In the genomic region with DNA sequence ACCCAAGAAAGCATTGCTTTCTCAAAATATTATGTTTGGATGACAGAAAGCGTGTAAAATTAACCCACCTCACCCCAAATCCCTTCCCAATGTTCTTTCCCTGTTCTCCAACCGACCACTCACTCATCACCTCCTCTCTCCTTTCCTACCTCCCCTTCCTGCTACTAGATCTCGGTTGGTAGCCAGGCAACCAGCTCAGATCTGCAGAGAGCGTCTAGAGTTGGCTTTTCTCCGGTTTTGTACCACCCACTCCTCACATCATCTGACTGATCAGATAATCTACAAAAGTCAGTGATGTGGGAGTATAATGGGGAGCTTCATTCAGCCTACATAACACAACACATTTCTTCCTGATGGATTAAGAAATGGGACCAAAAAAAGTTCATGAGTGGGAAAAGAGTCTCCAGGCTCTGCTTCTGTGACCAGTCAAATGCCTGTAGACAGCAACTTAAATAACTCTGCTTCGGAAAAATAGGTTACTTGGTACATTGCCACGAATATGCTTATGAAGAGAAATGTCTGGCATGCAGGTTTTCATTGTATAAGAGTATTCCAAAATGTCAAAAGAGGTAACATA, we compare ENCODE assay signal across 21 cellular contexts.
A peak's percentile ranks its signal among the peaks of the same experiment; 100 is the strongest.
DNase-seq lines count a peak whose midpoint lies in the region; ATAC-seq and TF ChIP-seq lines count a peak whose summit lies in the region.
"Had no signal": no experiment of that assay in that cellular context is flagged by ENCODE, and none has a peak within 500 bp of the region (broad histone marks: within the 10 kb centered on the region; RNA-seq: fewer than 3 reads in every experiment).

No MANE protein-coding gene starts in this region.

- no peak overlapping the region for H3K4me3 ChIP-seq in mesendoderm (ENCODE audit: low read length)
- H3K4me3 ChIP-seq in suprapubic skin, result peak overlapping the region; percentile 27
- H3K4me3 ChIP-seq: A549, K562, SK-N-MC had no signal

- H3K23ac ChIP-seq in H9 (ENCODE audit: insufficient read length, low read depth, low read length) (no peak overlapping the region), mesendoderm (ENCODE audit: low read length) (no peak overlapping the region)

- H4K20me1 ChIP-seq in H9 (ENCODE audit: control insufficient read depth, insufficient read depth, insufficient read length), result no peaks in the 10 kb centered on the region

- no peaks in the 10 kb centered on the region for H3K79me1 ChIP-seq in H9 (ENCODE audit: insufficient read depth, low read depth, low read length, poor library complexity, severe bottlenecking)
- H3K79me1 ChIP-seq in mesendoderm (ENCODE audit: low read length), result peaks cover 2% of the 10 kb centered on the region

- no peak overlapping the region for H3K4me2 ChIP-seq in H9 (ENCODE audit: insufficient read depth, insufficient read length, low read length)
- H3K4me2 ChIP-seq in mesendoderm (ENCODE audit: low read length), result no peak overlapping the region
- H3K4me2 ChIP-seq: A549 had no signal

- H2BK20ac ChIP-seq in H9 (ENCODE audit: low read depth, low read length, poor library complexity, severe bottlenecking), result no peak overlapping the region

- H3K18ac ChIP-seq in H9 (ENCODE audit: insufficient read length, low read depth, low read length) (no peak overlapping the region), mesendoderm (ENCODE audit: low read length) (no peak overlapping the region)

- H3K27me3 Mint-ChIP-seq in H9 (ENCODE audit: low read depth), result no peaks in the 10 kb centered on the region
- peaks cover 20% of the 10 kb centered on the region for H3K27me3 Mint-ChIP-seq in activated CD4-positive, alpha-beta T cell treated with anti-CD3 and anti-CD28 coated beads for 36 hours

- H3K4me3 Mint-ChIP-seq in H9, result no peak overlapping the region; a peak in 1 of 5 replicates
- no peak overlapping the region for H3K4me3 Mint-ChIP-seq in activated CD4-positive, alpha-beta T cell treated with anti-CD3 and anti-CD28 coated beads for 36 hours
- H3K4me3 Mint-ChIP-seq: B cell; CD8-positive, alpha-beta T cell had no signal

- H2AK5ac ChIP-seq in H9 (ENCODE audit: insufficient read length, low read length) (no peak overlapping the region), mesendoderm (ENCODE audit: low read length) (no peak overlapping the region)

- H3K4ac ChIP-seq in H9 (ENCODE audit: low read depth, low read length), result no peak overlapping the region
- no peak overlapping the region for H3K4ac ChIP-seq in mesendoderm (ENCODE audit: low read depth, low read length)

- H3K9me3 ChIP-seq in H9 (ENCODE audit: control insufficient read depth, low read depth, low read length) (no peaks in the 10 kb centered on the region), suprapubic skin (no peaks in the 10 kb centered on the region)
- H3K9me3 ChIP-seq: A549 had no signal

- TF ChIP-seq POLR2A in suprapubic skin (IDR thresholded peaks at IDR 0.05), result no peak

- no peak overlapping the region for H2BK15ac ChIP-seq in H9 (ENCODE audit: low read depth, low read length)
- H2BK15ac ChIP-seq in mesendoderm (replicated peaks; ENCODE audit: low read depth), result no peak overlapping the region

- H2BK120ac ChIP-seq in H9 (ENCODE audit: low read depth, low read length, poor library complexity, severe bottlenecking), result no peak overlapping the region
- no peak overlapping the region for H2BK120ac ChIP-seq in mesendoderm (ENCODE audit: low read depth, low read length)

- WGBS in H9 (ENCODE audit: extremely low coverage, insufficient read length, low lambda C conversion rate), result no CpG with 5 or more reads among the region's 7 CpGs
- WGBS in mesendoderm (ENCODE audit: extremely low coverage, insufficient coverage, low lambda C conversion rate), result no CpG with 5 or more reads among the region's 7 CpGs
- whole genome bisulfite sequencing in suprapubic skin, result 65% methylated on average over 7 of the region's 7 CpGs

- peaks cover 3 to 43% (median 18%) of the 10 kb centered on the region in 3 experiments; a peak in 6 of 7 replicates for H3K36me3 Mint-ChIP-seq in H9 (ENCODE audit: insufficient read depth in 1 of 3, low read depth in 3 of 3)
- no peaks in the 10 kb centered on the region for H3K36me3 Mint-ChIP-seq in activated CD4-positive, alpha-beta T cell treated with anti-CD3 and anti-CD28 coated beads for 36 hours (ENCODE audit: low read depth)
- H3K36me3 Mint-ChIP-seq: CD8-positive, alpha-beta T cell had no signal

- H3K56ac ChIP-seq in H9 (ENCODE audit: insufficient read length, low read depth, low read length), result no peak overlapping the region
- no peak overlapping the region for H3K56ac ChIP-seq in mesendoderm (ENCODE audit: low read length)

- H2BK5ac ChIP-seq in H9 (ENCODE audit: insufficient read length, low read length), result no peak overlapping the region
- H2BK5ac ChIP-seq in mesendoderm (ENCODE audit: low read length), result no peak overlapping the region

- H3K27me3 ChIP-seq in H9 (ENCODE audit: insufficient read depth, low read length) (no peaks in the 10 kb centered on the region), mesendoderm (ENCODE audit: insufficient read depth, low read length, poor library complexity) (no peaks in the 10 kb centered on the region), suprapubic skin (no peaks in the 10 kb centered on the region)

- no peak for TF ChIP-seq CTCF in H9 (conservative IDR thresholded peaks at IDR 0.05)
- TF ChIP-seq CTCF in suprapubic skin (IDR thresholded peaks at IDR 0.05), result no peak

- DNase-seq in H9, result no peak
- peak; percentile 52 for DNase-seq in cerebellar cortex (ENCODE audit: low spot score)
- DNase-seq in mesendoderm, result no peak
- no peak for DNase-seq in suprapubic skin (ENCODE audit: low spot score in 2 of 2)
- no peak for DNase-seq in NOMO-1 treated with dmso at 0.1 percent for 144 hours (lab: John Stamatoyannopoulos, UW; ENCODE audit: unreplicated experiment)
- DNase-seq in activated CD4-positive, alpha-beta T cell treated with anti-CD3 and anti-CD28 coated beads for 36 hours, result no peak
- DNase-seq: CD8-positive, alpha-beta T cell; DMS 273 treated with DMSO at 0.1 percent for 48 hours; DMS79; NCI-H1105 treated with DMSO at 0.1 percent for 48 hours; NCI-H146; NCI-H2029; NCI-H526 treated with DMSO at 0.1 percent for 48 hours; SIG-M5 had no signal

- H3K9me3 Mint-ChIP-seq in H9, result no peaks in the 10 kb centered on the region; a peak in 1 of 5 replicates
- no peaks in the 10 kb centered on the region for H3K9me3 Mint-ChIP-seq in activated CD4-positive, alpha-beta T cell treated with anti-CD3 and anti-CD28 coated beads for 36 hours (ENCODE audit: low read depth)

- H3K14ac ChIP-seq in H9 (ENCODE audit: insufficient read depth, low read length), result no peak overlapping the region

- no peak overlapping the region for H4K5ac ChIP-seq in H9 (ENCODE audit: insufficient read length, low read depth, low read length)
- H4K5ac ChIP-seq in mesendoderm (ENCODE audit: low read length), result peak overlapping the region; percentile 78

- CTCF ChIA-PET in activated CD4-positive, alpha-beta T cell treated with anti-CD3 and anti-CD28 coated beads for 36 hours (lab: Charles Lee), result no interaction called here

- H2AFZ ChIP-seq in H9 (ENCODE audit: low read length), result no peak overlapping the region

- peak overlapping the region; percentile 58 to 84 (median 60); a peak in 6 of 7 replicates for H3K27ac Mint-ChIP-seq in H9
- H3K27ac Mint-ChIP-seq in activated CD4-positive, alpha-beta T cell treated with anti-CD3 and anti-CD28 coated beads for 36 hours, result no peak overlapping the region
- H3K27ac Mint-ChIP-seq: B cell; CD8-positive, alpha-beta T cell had no signal

- H4K8ac ChIP-seq in H9 (replicated peaks; ENCODE audit: insufficient read length, low read depth, low read length) (no peak overlapping the region), mesendoderm (ENCODE audit: low read depth, low read length) (no peak overlapping the region)

- H3K4me1 ChIP-seq in H9 (ENCODE audit: insufficient read depth, low read length) (peaks cover 7% of the 10 kb centered on the region; the same call in 1 of the 2 replicates), mesendoderm (ENCODE audit: control insufficient read depth, low read depth, low read length) (peaks cover 7% of the 10 kb centered on the region), suprapubic skin (peaks cover 3% of the 10 kb centered on the region)

- no peak for TF ChIP-seq EP300 in suprapubic skin (IDR thresholded peaks at IDR 0.05)

- no peaks in the 10 kb centered on the region for H3K36me3 ChIP-seq in mesendoderm (ENCODE audit: control insufficient read depth, insufficient read depth, low read length)
- no peaks in the 10 kb centered on the region for H3K36me3 ChIP-seq in suprapubic skin

- no peak overlapping the region for H2BK12ac ChIP-seq in H9 (ENCODE audit: insufficient read length, low read depth, low read length)

- no peak overlapping the region for H3K27ac ChIP-seq in H9 (ENCODE audit: insufficient read length, low read depth, low read length)
- H3K27ac ChIP-seq in mesendoderm (ENCODE audit: low read depth, low read length), result no peak overlapping the region
- H3K27ac ChIP-seq in suprapubic skin, result no peak overlapping the region
- H3K27ac ChIP-seq: A549, C4-2B, SK-N-MC had no signal

- POLR2A ChIA-PET in activated CD4-positive, alpha-beta T cell treated with anti-CD3 and anti-CD28 coated beads for 36 hours (lab: Charles Lee), result interaction anchor here (0.6 kb wide), 1 partner anchor 12 kb away, joined by 3 read pairs; no protein-coding TSS in a partner anchor

- no peak overlapping the region for H3K9ac ChIP-seq in H9 (ENCODE audit: extremely low read depth, insufficient read length, low read length)
- no peak overlapping the region for H3K9ac ChIP-seq in mesendoderm (ENCODE audit: low read length)

- H4K91ac ChIP-seq in H9 (ENCODE audit: insufficient read length, low read depth, low read length), result no peak overlapping the region

- ATAC-seq in activated CD4-positive, alpha-beta T cell treated with anti-CD3 and anti-CD28 coated beads for 36 hours, result no peak
- ATAC-seq in HG03520 (IDR thresholded peaks at IDR 0.05; ENCODE audit: unreplicated experiment), result no peak
- ATAC-seq: A549; CD8-positive, alpha-beta T cell; K562; Panc1 had no signal

- peaks cover 46 to 56% of the 10 kb centered on the region in 2 experiments for H3K4me1 Mint-ChIP-seq in H9
- H3K4me1 Mint-ChIP-seq in activated CD4-positive, alpha-beta T cell treated with anti-CD3 and anti-CD28 coated beads for 36 hours, result peaks cover 4% of the 10 kb centered on the region
- H3K4me1 Mint-ChIP-seq: B cell had no signal

- no peak overlapping the region for H3T11ph ChIP-seq in H9 (ENCODE audit: low read length)

- peaks cover 4% of the 10 kb centered on the region for H3K23me2 ChIP-seq in H9 (ENCODE audit: insufficient read length, low read depth, low read length, poor library complexity, severe bottlenecking)

- H3K79me2 ChIP-seq in H9 (ENCODE audit: insufficient read depth, low read length) (no peaks in the 10 kb centered on the region; the same call in 1 of the 2 replicates), mesendoderm (ENCODE audit: control insufficient read depth, insufficient read depth, low read length) (peaks cover 20% of the 10 kb centered on the region)

- intact Hi-C loops in activated CD4-positive, alpha-beta T cell treated with anti-CD3 and anti-CD28 coated beads for 36 hours (cut with DNase I, micrococcal nuclease), result no loop called here
